In the genomic region with DNA sequence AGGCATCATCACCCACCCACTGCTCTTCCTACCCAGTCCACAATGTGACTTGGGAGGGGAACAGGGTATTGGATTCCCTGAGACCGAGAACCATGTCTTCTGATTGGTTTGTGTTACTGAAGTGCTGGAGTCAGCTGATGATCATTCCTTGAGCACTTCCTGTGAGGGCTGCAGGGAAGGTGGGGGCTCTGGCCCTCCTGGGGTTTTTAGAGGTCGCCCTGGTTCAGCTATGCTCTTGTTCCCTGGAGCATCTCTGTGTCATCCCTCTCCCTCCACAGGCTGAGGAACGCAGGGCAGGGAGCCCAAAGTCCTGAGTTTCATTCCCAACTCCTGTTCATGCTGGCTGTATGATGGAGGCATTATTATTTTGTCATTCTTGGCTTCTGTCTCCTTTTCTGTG, we compare ENCODE assay signal across 11 cellular contexts. TPM values are rescaled to one million over a fixed set of nuclear protein-coding genes. Genes with fewer than 3 reads are reported as not detected.
DNase-seq lines count a peak whose midpoint lies in the region; ATAC-seq and TF ChIP-seq lines count a peak whose summit lies in the region.
"Had no signal": no experiment of that assay in that cellular context is flagged by ENCODE, and none has a peak within 500 bp of the region (broad histone marks: within the 10 kb centered on the region; RNA-seq: fewer than 3 reads in every experiment).

No MANE protein-coding gene starts in this region.

- peak overlapping the region in 3 of 5 experiments; percentile 21 to 73 (median 61) for H3K27ac Mint-ChIP-seq in brain
- no peak overlapping the region for H3K27ac Mint-ChIP-seq in activated naive CD4-positive, alpha-beta T cell treated with anti-CD3 and anti-CD28 coated beads for 36 hours

- CTCF ChIA-PET in activated naive CD4-positive, alpha-beta T cell treated with anti-CD3 and anti-CD28 coated beads for 36 hours (lab: Charles Lee), result no interaction called here

- peaks cover 52% of the 10 kb centered on the region for H3K36me3 Mint-ChIP-seq in brain
- H3K36me3 Mint-ChIP-seq in activated naive CD4-positive, alpha-beta T cell treated with anti-CD3 and anti-CD28 coated beads for 36 hours (ENCODE audit: low read depth), result peaks cover 12% of the 10 kb centered on the region

- TF ChIP-seq CTCF in brain (conservative IDR thresholded peaks at IDR 0.05), result no peak

- intact Hi-C loops in activated naive CD4-positive, alpha-beta T cell treated with anti-CD3 and anti-CD28 coated beads for 36 hours (cut with micrococcal nuclease), result no loop called here

- H3K9ac ChIP-seq in subcutaneous abdominal adipose tissue (ENCODE audit: low read length in 5 of 5), result no peak overlapping the region
- H3K9ac ChIP-seq: KMS-11 had no signal

- H3K27ac ChIP-seq in subcutaneous abdominal adipose tissue (ENCODE audit: low read depth, low read length), result peak overlapping the region; percentile 1
- H3K27ac ChIP-seq: KMS-11 had no signal

- H3K4me1 ChIP-seq in subcutaneous abdominal adipose tissue (ENCODE audit: control insufficient read depth in 5 of 5, insufficient read depth in 5 of 5, low read length in 5 of 5), result peaks cover 8 to 27% (median 19%) of the 10 kb centered on the region in 5 donors

- peaks cover 1% of the 10 kb centered on the region for H3K27me3 Mint-ChIP-seq in brain
- no peaks in the 10 kb centered on the region for H3K27me3 Mint-ChIP-seq in activated naive CD4-positive, alpha-beta T cell treated with anti-CD3 and anti-CD28 coated beads for 36 hours (ENCODE audit: low read depth)

- ATAC-seq in GM19463 (IDR thresholded peaks at IDR 0.05; ENCODE audit: unreplicated experiment) (no peak), HG02840 (IDR thresholded peaks at IDR 0.05; ENCODE audit: low FRiP score, unreplicated experiment) (no peak)

- H3K36me3 ChIP-seq in subcutaneous abdominal adipose tissue (ENCODE audit: control insufficient read depth in 5 of 5, insufficient read depth in 5 of 5, low read length in 5 of 5), result peaks cover 0 to 8% (median 0%) of the 10 kb centered on the region in 5 donors

- H3K4me3 ChIP-seq in subcutaneous abdominal adipose tissue (ENCODE audit: low read depth in 1 of 5, low read length in 5 of 5), result no peak overlapping the region

- H3K4me1 Mint-ChIP-seq in brain, result peaks cover 24% of the 10 kb centered on the region
- peaks cover 44% of the 10 kb centered on the region for H3K4me1 Mint-ChIP-seq in activated naive CD4-positive, alpha-beta T cell treated with anti-CD3 and anti-CD28 coated beads for 36 hours (ENCODE audit: low read depth)

- DNase-seq in LHCN-M2 (ENCODE audit: low read depth) (peak; percentile 72), kidney tubule cell (ENCODE audit: low spot score) (peak; percentile 64)
- DNase-seq in activated naive CD4-positive, alpha-beta T cell treated with anti-CD3 and anti-CD28 coated beads for 36 hours, result no peak
- DNase-seq: activated CD4-positive, CD25-positive, alpha-beta regulatory T cell; anterior cingulate cortex; hippocampal formation had no signal

- no peaks in the 10 kb centered on the region for H3K9me3 ChIP-seq in subcutaneous abdominal adipose tissue (ENCODE audit: control insufficient read depth in 5 of 5, low read length in 5 of 5)

- peaks cover 0 to 8% (median 0%) of the 10 kb centered on the region in 5 experiments for H3K9me3 Mint-ChIP-seq in brain
- H3K9me3 Mint-ChIP-seq in activated naive CD4-positive, alpha-beta T cell treated with anti-CD3 and anti-CD28 coated beads for 36 hours, result no peaks in the 10 kb centered on the region

- H3K27me3 ChIP-seq in subcutaneous abdominal adipose tissue (ENCODE audit: control insufficient read depth in 5 of 5, insufficient read depth in 4 of 5, low read length in 5 of 5), result no peaks in the 10 kb centered on the region

- peak overlapping the region in 1 of 5 experiments; percentile 36 for H3K4me3 Mint-ChIP-seq in brain
- no peak overlapping the region for H3K4me3 Mint-ChIP-seq in activated naive CD4-positive, alpha-beta T cell treated with anti-CD3 and anti-CD28 coated beads for 36 hours

RNA-seq across cellular contexts. Expression of a gene that starts 6.7 kb away (rescaled TPM):
- total RNA-seq in LHCN-M2 (2014; rRNA removed), result 51.5 and 52.2 TPM in 2 replicates
- polyA plus RNA-seq in LHCN-M2 (2012), result 66.2 TPM
- polyA plus RNA-seq in brain (ENCODE audit: insufficient read depth, low read depth, low replicate concordance), result 80.8 TPM
- total RNA-seq in activated naive CD4-positive, alpha-beta T cell treated with anti-CD3 and anti-CD28 coated beads for 36 hours, result 10 to 100 TPM; 30.0 to 30.3 TPM

RNA-seq across cellular contexts. Expression of a gene that starts 22.1 kb away (rescaled TPM):
- 110 and 135 TPM in 2 replicates for total RNA-seq in LHCN-M2 (2014; rRNA removed)
- 104 TPM for polyA plus RNA-seq in LHCN-M2 (2012)
- polyA plus RNA-seq in brain (ENCODE audit: insufficient read depth, low read depth, low replicate concordance), result 160 TPM
- 100 to 1,000 TPM; 173 to 174 TPM for total RNA-seq in activated naive CD4-positive, alpha-beta T cell treated with anti-CD3 and anti-CD28 coated beads for 36 hours
